ENCODE assay signal across 1 cellular context in the genomic region with DNA sequence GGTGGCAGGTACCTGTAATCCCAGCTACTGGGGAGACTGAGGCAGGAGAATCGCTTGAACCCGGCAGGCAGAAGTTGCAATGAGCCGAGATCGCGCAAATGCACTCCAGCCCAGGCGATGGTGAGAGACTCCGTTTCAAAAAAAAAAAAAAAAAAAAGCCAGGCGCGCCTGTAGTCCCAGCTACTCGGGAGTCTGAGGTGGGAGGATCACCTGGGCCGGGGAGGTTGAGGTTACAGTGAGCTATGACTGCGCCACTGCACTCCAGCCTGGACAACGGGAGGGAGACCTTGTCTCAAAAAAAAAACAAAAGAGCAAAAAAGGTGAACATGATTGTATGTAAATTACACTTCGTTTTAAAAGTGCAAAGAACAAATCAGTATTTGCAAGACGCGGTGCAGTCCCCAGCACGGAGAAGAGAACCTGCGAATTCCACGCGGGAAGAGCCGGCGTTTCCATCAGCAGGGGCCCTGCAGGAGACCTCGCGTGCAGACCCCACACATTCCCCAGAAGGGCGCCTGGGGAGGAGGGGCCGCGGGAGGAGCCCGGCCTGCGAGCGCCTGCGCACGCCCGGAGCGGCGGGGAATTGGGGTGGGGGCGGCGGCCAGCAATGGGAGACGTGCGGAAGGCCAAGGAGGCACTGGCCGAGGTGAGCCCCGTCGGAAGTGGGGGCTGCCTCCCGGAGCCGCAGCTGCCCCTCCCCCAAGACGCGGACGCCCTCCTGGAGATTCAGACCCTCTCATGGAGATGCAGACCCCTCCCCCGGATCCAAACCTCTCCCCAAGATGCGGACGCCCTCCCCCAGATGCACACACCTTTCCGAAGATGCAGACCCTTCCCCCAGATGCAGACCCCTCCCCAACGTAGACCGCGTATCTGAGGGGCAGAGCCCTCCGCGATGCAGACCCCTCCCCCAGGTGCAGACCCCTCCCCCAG.
TF ChIP-seq lines count a peak whose summit lies in the region.

No MANE protein-coding gene starts in this region.

TF ChIP-seq in HEK293, 187 proteins besides CTCF, POLR2A, EP300 and RAD21 (continued from another document):
- no peak for TF ChIP-seq ZNF292 (tag by site-specific recombination; IDR thresholded peaks at IDR 0.05; ENCODE audit: borderline replicate concordance, low read depth)
- TF ChIP-seq GLIS1 (tag by site-specific recombination; IDR thresholded peaks at IDR 0.05), result peak; percentile 62; the same call in 1 of the 2 replicates
- peak; percentile 76 for TF ChIP-seq ZIC2 (tag by site-specific recombination; IDR thresholded peaks at IDR 0.05)
- no peak for TF ChIP-seq REPIN1 (tag by site-specific recombination; IDR thresholded peaks at IDR 0.05; ENCODE audit: low read depth)
- TF ChIP-seq FEZF1 (tag by site-specific recombination; IDR thresholded peaks at IDR 0.05), result no peak
- TF ChIP-seq ZBTB44 (tag by site-specific recombination; IDR thresholded peaks at IDR 0.05), result no peak
- no peak for TF ChIP-seq ZNF580 (tag by site-specific recombination; IDR thresholded peaks at IDR 0.05)
- TF ChIP-seq ZNF777 (tag by site-specific recombination; IDR thresholded peaks at IDR 0.05; ENCODE audit: borderline replicate concordance), result 0 out of 2 replicates have a peak, but pooled peaks have one; percentile 20
- TF ChIP-seq ZNF830 (tag by site-specific recombination; IDR thresholded peaks at IDR 0.05; ENCODE audit: low read depth), result no peak
- no peak for TF ChIP-seq SETDB1 (IDR thresholded peaks at IDR 0.05; ENCODE audit: insufficient read length, low read length)
- no peak for TF ChIP-seq ZNF157 (tag by site-specific recombination; IDR thresholded peaks at IDR 0.05)
- TF ChIP-seq RBAK (tag by site-specific recombination; IDR thresholded peaks at IDR 0.05), result no peak
- no peak for TF ChIP-seq HOXA7 (CRISPR knock-in tag; IDR thresholded peaks at IDR 0.05; ENCODE audit: borderline replicate concordance)
TF ChIP-seq in HEK293: peak in this region for 17.
